Comparison of ENCODE assay signal across 9 cellular contexts in genomic region chr9:5714501-5715401, GRCh38.
DNase-seq lines count a peak whose midpoint lies in the region; ATAC-seq, FAIRE-seq and TF ChIP-seq lines count a peak whose summit lies in the region.
"Had no signal": no experiment of that assay in that cellular context is flagged by ENCODE, and none has a peak within 500 bp of the region (broad histone marks: within the 10 kb centered on the region; RNA-seq: fewer than 3 reads in every experiment).

No MANE protein-coding gene starts in this region.

- RAD21 ChIA-PET in GM12878 (lab: Charles Lee; ENCODE audit: unreplicated experiment) = interaction anchor here (1.3 kb wide), 1 partner anchor 33 kb away, joined by 3 read pairs; no protein-coding TSS in a partner anchor

- WGBS in GM12878 (ENCODE audit: insufficient coverage, insufficient replicate concordance, low lambda C conversion rate, missing lambda C conversion rate) = 99% methylated on average over 4 of the region's 4 CpGs

- TF ChIP-seq RAD21 in GM12878 (IDR thresholded peaks at IDR 0.05; ENCODE audit: insufficient read depth, low read depth, low read length) = peak; percentile 48

- no peak for TF ChIP-seq EP300 in GM12878 (IDR thresholded peaks at IDR 0.05; ENCODE audit: borderline replicate concordance in 1 of 2, control insufficient read depth in 1 of 2, low read depth in 2 of 2, low read length in 2 of 2)

- peaks cover 33% of the 10 kb centered on the region for H3K36me3 ChIP-seq in Karpas-422 (ENCODE audit: insufficient read depth, low read length)
- peaks cover 3 to 18% of the 10 kb centered on the region in 2 experiments for H3K36me3 ChIP-seq in GM12878 (ENCODE audit: control insufficient read depth in 2 of 2, insufficient read depth in 2 of 2, low read length in 1 of 2)

- H3K27me3 ChIP-seq in Karpas-422 (ENCODE audit: low read length) (no peaks in the 10 kb centered on the region), GM12878 (replicated peaks in 1 of 2; ENCODE audit: control insufficient read depth in 2 of 2, insufficient read depth in 2 of 2, low read length in 1 of 2) (no peaks in the 10 kb centered on the region)

- H2AFZ ChIP-seq in Karpas-422 (ENCODE audit: low read length) (no peak overlapping the region), GM12878 (ENCODE audit: control insufficient read depth, low read depth, low read length) (no peak overlapping the region)

- peak; percentile 22 to 36 (median 23); a peak in 4 of 6 replicates for TF ChIP-seq CTCF in GM12878 (IDR thresholded peaks at IDR 0.05 in 2 of 3, conservative IDR thresholded peaks at IDR 0.05 in 1 of 3; ENCODE audit: control insufficient read depth in 2 of 3, extremely low read depth in 1 of 3, insufficient read depth in 1 of 3, low read depth in 3 of 3, low read length in 3 of 3)

- H4K20me1 ChIP-seq in Karpas-422 (ENCODE audit: insufficient read depth, low read depth, low read length) = no peaks in the 10 kb centered on the region
- H4K20me1 ChIP-seq in GM12878 (ENCODE audit: control insufficient read depth, insufficient read depth) = no peaks in the 10 kb centered on the region

- DNase-seq in D341Med (ENCODE audit: low spot score) (peak; percentile 26), Karpas-422 (peak; percentile 62), GM12878 (ENCODE audit: low read depth, low spot score) (no peak), lung microvascular endothelial cell (ENCODE audit: low read depth in 2 of 2) (peak; percentile 10 to 14), SHP77 (lab: John Stamatoyannopoulos, UW) (no peak)
- no peak for DNase-seq in stimulated activated CD4-positive, alpha-beta T cell treated with anti-CD3 and anti-CD28 coated beads, Interleukin-12 subunit alpha, Interleukin-12 subunit beta, amount 100 ng/mL, for 4 hours
- DNase-seq: NCI-H2107 had no signal

- SMC1A ChIA-PET in GM12878 (lab: Charles Lee; ENCODE audit: uncharacterized antibody, unreplicated experiment) = interaction anchor here (1.0 to 1.1 kb wide), 5 partner anchors 14 to 125 kb away, joined by 3 to 8 read pairs (median 3); no protein-coding TSS in a partner anchor

- no peak overlapping the region for H3K4me2 ChIP-seq in Karpas-422 (ENCODE audit: low read depth, low read length, poor library complexity, severe bottlenecking)
- H3K4me2 ChIP-seq in GM12878 (ENCODE audit: control insufficient read depth, insufficient read depth) = no peak overlapping the region

- H3K4me3 ChIP-seq in Karpas-422 (ENCODE audit: low read length) = no peak overlapping the region
- H3K4me3 ChIP-seq in GM12878 = no peak overlapping the region

- CTCF ChIA-PET in GM12878 (lab: Yijun Ruan, JAX) = interaction anchor here (0.7 to 1.6 kb wide), 9 partner anchors 14 to 275 kb away, joined by 3 to 6 read pairs (median 3); partner anchors contain the start of gene CD274

- peaks cover 74% of the 10 kb centered on the region for H3K79me2 ChIP-seq in Karpas-422 (ENCODE audit: low read length)
- no peaks in the 10 kb centered on the region for H3K79me2 ChIP-seq in GM12878 (ENCODE audit: control insufficient read depth, insufficient read depth, low read length)

- no peak overlapping the region for H3K9ac ChIP-seq in Karpas-422 (ENCODE audit: low read length)
- no peak overlapping the region for H3K9ac ChIP-seq in GM12878 (ENCODE audit: control insufficient read depth, insufficient read depth, low read length)

- no peaks in the 10 kb centered on the region for H3K9me2 ChIP-seq in Karpas-422 (replicated peaks; ENCODE audit: insufficient read depth, low read length)

- H3K9me3 ChIP-seq in Karpas-422 (ENCODE audit: low read length) = no peaks in the 10 kb centered on the region
- H3K9me3 ChIP-seq in GM12878 (replicated peaks; ENCODE audit: control insufficient read depth, insufficient read depth, low read length) = peaks cover 3% of the 10 kb centered on the region

- ATAC-seq in GM12878 (peak; percentile 19; the same call in 1 of the 3 replicates), GM21528 (IDR thresholded peaks at IDR 0.05; ENCODE audit: low FRiP score, unreplicated experiment) (no peak), GM18907 (IDR thresholded peaks at IDR 0.05; ENCODE audit: unreplicated experiment) (no peak)

- FAIRE-seq in GM12878 (lab: Jason Lieb, UNC) = no peak

- in situ Hi-C loops in GM12878 (cut with MboI) = no loop called here

- intact Hi-C loops in GM12878 (cut with micrococcal nuclease; ENCODE audit: unreplicated experiment) = loop anchor here (5.0 kb wide), 1 partner anchor 82 kb away; no protein-coding TSS in a partner anchor

- H3K4me1 ChIP-seq in Karpas-422 (ENCODE audit: low read length) (no peaks in the 10 kb centered on the region), GM12878 (ENCODE audit: control insufficient read depth, insufficient read depth, low read length) (no peaks in the 10 kb centered on the region)

- no peak overlapping the region for H3K27ac ChIP-seq in Karpas-422 (ENCODE audit: low read length)
- no peak overlapping the region for H3K27ac ChIP-seq in GM12878 (ENCODE audit: control insufficient read depth, insufficient read depth)

- no TSS peak for BruUV-seq in GM12878 (replicated peaks; lab: Mats Ljungman, UMichigan)

- POLR2A ChIA-PET in GM12878 (lab: Charles Lee) = no interaction called here

- TF ChIP-seq POLR2A in GM12878 (IDR thresholded peaks at IDR 0.05; ENCODE audit: low read depth, low read length) = no peak

TF ChIP-seq in GM12878, 131 proteins besides CTCF, POLR2A, EP300 and RAD21:
- TF ChIP-seq SMC3 (IDR thresholded peaks at IDR 0.05; ENCODE audit: borderline replicate concordance, low read length) (peak; percentile 23; the same call in 1 of the 2 replicates), CBFB (IDR thresholded peaks at IDR 0.05; ENCODE audit: low read depth) (no peak)

Comparison
In these comparisons a context has a peak if more than half of its experiments do, and no peak if none do; other contexts are left out.
1. DNase-seq: peak in D341Med (single experiment), Karpas-422 (single experiment) and lung microvascular endothelial cell (2 of 2); none in GM12878 (single experiment), stimulated activated CD4-positive, alpha-beta T cell treated with anti-CD3 and anti-CD28 coated beads, Interleukin-12 subunit alpha, Interleukin-12 subunit beta, amount 100 ng/mL, for 4 hours (single experiment) and SHP77 (0 of 2).